In genomic region chr18:62837011-62837410, GRCh38 we compare ENCODE assay signal across 9 cellular contexts.
"Had no signal": no experiment of that assay in that cellular context is flagged by ENCODE, and none has a peak within 500 bp of the region (broad histone marks: within the 10 kb centered on the region; RNA-seq: fewer than 3 reads in every experiment).

No MANE protein-coding gene starts in this region.

- H3K36me3 ChIP-seq: HAP-1 had no signal

- DNase-seq: GM23248, HFFc6, Kasumi-1, KG1 had no signal

- H3K9ac ChIP-seq: GM23248 had no signal

- H2AFZ ChIP-seq: GM23248 had no signal

- H3K9me3 ChIP-seq: HAP-1 had no signal

- H3K27me3 Mint-ChIP-seq: IgD-negative memory B cell had no signal

- H3K27ac Mint-ChIP-seq: HFFc6, IgD-negative memory B cell had no signal

- ATAC-seq: HCT116, HepG2 had no signal

- H3K4me3 ChIP-seq: GM23248, HAP-1 had no signal

- H3K4me3 Mint-ChIP-seq: HFFc6, IgD-negative memory B cell had no signal

- FAIRE-seq: HepG2, HTR-8/SVneo had no signal

- H3K9me3 Mint-ChIP-seq: HFFc6, IgD-negative memory B cell had no signal

- H3K27ac ChIP-seq: GM23248 had no signal
